ENCODE assay signal across 24 cellular contexts in the genomic region with DNA sequence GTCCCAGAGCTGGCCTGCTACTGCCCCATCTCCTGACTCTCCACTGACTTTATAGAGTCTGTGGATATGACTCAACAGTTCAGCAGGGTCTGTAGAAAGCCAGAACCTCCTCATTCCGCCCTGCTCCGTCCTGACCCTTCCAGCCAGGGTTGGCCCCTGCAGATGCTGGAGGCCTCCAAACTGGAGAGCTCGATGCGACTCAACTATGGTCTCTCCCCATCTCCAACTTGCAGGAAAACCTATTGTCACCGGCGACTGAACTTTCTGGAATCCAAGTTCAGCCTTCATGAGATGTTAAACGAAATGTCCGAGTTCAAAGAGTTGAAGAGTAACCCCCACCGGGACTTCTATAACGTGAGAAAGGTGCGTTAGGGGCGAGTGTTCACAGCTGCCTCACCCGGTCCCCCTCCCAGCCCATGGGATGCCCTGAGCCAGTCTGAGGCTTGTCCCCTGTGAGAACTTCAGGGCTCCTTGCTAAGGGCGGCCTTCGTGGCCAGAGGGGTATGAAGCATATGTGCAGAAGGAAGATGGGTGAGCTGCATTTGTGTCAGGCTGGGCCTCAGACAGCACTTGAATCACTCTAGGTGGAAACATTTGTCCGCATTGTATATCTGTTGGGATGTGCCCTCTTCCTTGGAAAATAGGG. TPM values are rescaled to one million over a fixed set of nuclear protein-coding genes. Genes with fewer than 3 reads are reported as not detected.
DNase-seq lines count a peak whose midpoint lies in the region; ATAC-seq and TF ChIP-seq lines count a peak whose summit lies in the region.
"Had no signal": no experiment of that assay in that cellular context is flagged by ENCODE, and none has a peak within 500 bp of the region (broad histone marks: within the 10 kb centered on the region; RNA-seq: fewer than 3 reads in every experiment).

No MANE protein-coding gene starts in this region.

- H3K9ac ChIP-seq in GM23248: no peak overlapping the region
- H3K9ac ChIP-seq: BLaER1 treated with 17β-estradiol and CSF1 and Interleukin-3, amounts not matched to agents 10 nM and 100 nM had no signal

- no peak overlapping the region for H3K4me2 ChIP-seq in GM23248 (ENCODE audit: unreplicated experiment)
- H3K4me2 ChIP-seq: BLaER1 treated with 17β-estradiol and CSF1 and Interleukin-3, amounts not matched to agents 10 nM and 100 nM had no signal

- peaks cover 25% of the 10 kb centered on the region for H3F3A ChIP-seq in GM23248 (ENCODE audit: insufficient read depth)

- DNase-seq in activated naive CD8-positive, alpha-beta T cell treated with anti-CD3 and anti-CD28 coated beads for 36 hours: no peak
- no peak for DNase-seq in activated naive CD8-positive, alpha-beta T cell treated with anti-CD3 and anti-CD28 coated beads, Interleukin-2, amount 50 U/mL, for 24 hours
- DNase-seq in left lobe of liver (ENCODE audit: low spot score) (peak; percentile 35), type B pancreatic cell (ENCODE audit: extremely low spot score, unreplicated experiment) (peak; percentile 62), GM23248 (no peak), COR-L47 (lab: John Stamatoyannopoulos, UW) (no peak), NCI-H128 (lab: John Stamatoyannopoulos, UW; ENCODE audit: unreplicated experiment) (no peak)
- DNase-seq: activated CD4-positive, alpha-beta T cell treated with anti-CD3 and anti-CD28 coated beads, Interleukin-2, amount 50 U/mL, for 4 hours; activated naive CD4-positive, alpha-beta T cell treated with anti-CD3 and anti-CD28 coated beads, Interleukin-2, amount 50 U/mL, for 16 hours; activated T-cell treated with anti-CD3 and anti-CD28 coated beads, Interleukin-2, amount 50 U/mL, for 4 hours; aorta; Calu3; dermis blood vessel endothelial cell; HCEC 1CT; Kasumi-1; NCI-H1694 treated with DMSO at 0.1 percent for 48 hours; NCI-H2227 treated with DMSO at 0.1 percent for 48 hours; small intestine; stimulated activated CD4-positive, alpha-beta T cell treated with anti-CD3 and anti-CD28 coated beads, Interleukin-1b, Interleukin-23, amount 100 ng/mL, for 48 hours; T-helper 17 cell had no signal

- no peak overlapping the region for H3K27ac ChIP-seq in GM23248
- H3K27ac ChIP-seq: BLaER1 treated with 17β-estradiol and CSF1 and Interleukin-3, amounts not matched to agents 10 nM and 100 nM; SK-N-MC had no signal

- ATAC-seq in activated naive CD8-positive, alpha-beta T cell treated with anti-CD3 and anti-CD28 coated beads, Interleukin-2, amount 50 U/mL, for 24 hours: no peak
- no peak for ATAC-seq in activated T-helper 17 cell treated with anti-CD3 and anti-CD28 coated beads, Interleukin-2, amount 50 U/mL, for 72 hours (replicated peaks)
- no peak for ATAC-seq in left lobe of liver
- ATAC-seq: activated T-cell treated with anti-CD3 and anti-CD28 coated beads, Interleukin-2, amount 50 U/mL, for 4 hours; GM12878; T-helper 17 cell had no signal

- WGBS in GM23248 (ENCODE audit: low coverage in 1 of 2, low lambda C conversion rate in 2 of 2, missing lambda C conversion rate in 2 of 2), 2 experiments: 96 to 99% methylated on average over 16 of the region's 16 CpGs

- peaks cover 18% of the 10 kb centered on the region for H3K36me3 Mint-ChIP-seq in activated naive CD8-positive, alpha-beta T cell treated with anti-CD3 and anti-CD28 coated beads for 36 hours
- peaks cover 26% of the 10 kb centered on the region for H3K36me3 Mint-ChIP-seq in activated naive CD8-positive, alpha-beta T cell treated with anti-CD3 and anti-CD28 coated beads, Interleukin-2, amount 50 U/mL, for 24 hours (ENCODE audit: low read depth)
- no peaks in the 10 kb centered on the region for H3K36me3 Mint-ChIP-seq in activated T-helper 17 cell treated with anti-CD3 and anti-CD28 coated beads, Interleukin-2, amount 50 U/mL, for 72 hours (ENCODE audit: low read depth)
- peaks cover 17% of the 10 kb centered on the region for H3K36me3 Mint-ChIP-seq in type B pancreatic cell

- in situ Hi-C loops in GM23248 (cut with MboI): no loop called here

- no peak for TF ChIP-seq CTCF in type B pancreatic cell (conservative IDR thresholded peaks at IDR 0.05)

- H3K4me3 Mint-ChIP-seq in activated naive CD8-positive, alpha-beta T cell treated with anti-CD3 and anti-CD28 coated beads for 36 hours: no peak overlapping the region
- H3K4me3 Mint-ChIP-seq in activated naive CD8-positive, alpha-beta T cell treated with anti-CD3 and anti-CD28 coated beads, Interleukin-2, amount 50 U/mL, for 24 hours: no peak overlapping the region
- no peak overlapping the region for H3K4me3 Mint-ChIP-seq in activated T-helper 17 cell treated with anti-CD3 and anti-CD28 coated beads, Interleukin-2, amount 50 U/mL, for 72 hours
- no peak overlapping the region for H3K4me3 Mint-ChIP-seq in type B pancreatic cell
- H3K4me3 Mint-ChIP-seq: activated T-cell treated with anti-CD3 and anti-CD28 coated beads, Interleukin-2, amount 50 U/mL, for 4 hours; T-helper 17 cell had no signal

- H3K4me1 Mint-ChIP-seq in activated naive CD8-positive, alpha-beta T cell treated with anti-CD3 and anti-CD28 coated beads for 36 hours: peaks cover 20% of the 10 kb centered on the region
- peaks cover 26% of the 10 kb centered on the region for H3K4me1 Mint-ChIP-seq in activated naive CD8-positive, alpha-beta T cell treated with anti-CD3 and anti-CD28 coated beads, Interleukin-2, amount 50 U/mL, for 24 hours
- H3K4me1 Mint-ChIP-seq in activated T-helper 17 cell treated with anti-CD3 and anti-CD28 coated beads, Interleukin-2, amount 50 U/mL, for 72 hours: peaks cover 29% of the 10 kb centered on the region
- peaks cover 22% of the 10 kb centered on the region for H3K4me1 Mint-ChIP-seq in type B pancreatic cell (ENCODE audit: unreplicated experiment)

- no peaks in the 10 kb centered on the region for H3K27me3 Mint-ChIP-seq in activated naive CD8-positive, alpha-beta T cell treated with anti-CD3 and anti-CD28 coated beads for 36 hours
- H3K27me3 Mint-ChIP-seq in activated naive CD8-positive, alpha-beta T cell treated with anti-CD3 and anti-CD28 coated beads, Interleukin-2, amount 50 U/mL, for 24 hours: no peaks in the 10 kb centered on the region
- no peaks in the 10 kb centered on the region for H3K27me3 Mint-ChIP-seq in activated T-helper 17 cell treated with anti-CD3 and anti-CD28 coated beads, Interleukin-2, amount 50 U/mL, for 72 hours
- no peaks in the 10 kb centered on the region for H3K27me3 Mint-ChIP-seq in type B pancreatic cell
- H3K27me3 Mint-ChIP-seq: T-helper 17 cell had no signal

- H3K9me3 Mint-ChIP-seq in activated naive CD8-positive, alpha-beta T cell treated with anti-CD3 and anti-CD28 coated beads for 36 hours: no peaks in the 10 kb centered on the region
- no peaks in the 10 kb centered on the region for H3K9me3 Mint-ChIP-seq in activated naive CD8-positive, alpha-beta T cell treated with anti-CD3 and anti-CD28 coated beads, Interleukin-2, amount 50 U/mL, for 24 hours
- no peaks in the 10 kb centered on the region for H3K9me3 Mint-ChIP-seq in activated T-helper 17 cell treated with anti-CD3 and anti-CD28 coated beads, Interleukin-2, amount 50 U/mL, for 72 hours
- no peaks in the 10 kb centered on the region for H3K9me3 Mint-ChIP-seq in type B pancreatic cell
- H3K9me3 Mint-ChIP-seq: activated T-cell treated with anti-CD3 and anti-CD28 coated beads, Interleukin-2, amount 50 U/mL, for 4 hours had no signal

- H3K27ac Mint-ChIP-seq in activated naive CD8-positive, alpha-beta T cell treated with anti-CD3 and anti-CD28 coated beads for 36 hours: peak overlapping the region; percentile 4
- H3K27ac Mint-ChIP-seq in activated naive CD8-positive, alpha-beta T cell treated with anti-CD3 and anti-CD28 coated beads, Interleukin-2, amount 50 U/mL, for 24 hours: no peak overlapping the region
- H3K27ac Mint-ChIP-seq in activated T-helper 17 cell treated with anti-CD3 and anti-CD28 coated beads, Interleukin-2, amount 50 U/mL, for 72 hours: peak overlapping the region; percentile 81
- H3K27ac Mint-ChIP-seq in type B pancreatic cell: no peak overlapping the region

- H2AFZ ChIP-seq in GM23248: no peak overlapping the region

- peaks cover 20% of the 10 kb centered on the region for H3K4me1 ChIP-seq in GM23248 (ENCODE audit: insufficient read depth)

- no peak overlapping the region for H3K4me3 ChIP-seq in GM23248
- H3K4me3 ChIP-seq: BLaER1 treated with 17β-estradiol and CSF1 and Interleukin-3, amounts not matched to agents 10 nM and 100 nM; GM12878; SK-N-MC had no signal

- H3K9me3 ChIP-seq in GM23248 (ENCODE audit: low read depth): no peaks in the 10 kb centered on the region
- H3K9me3 ChIP-seq: BLaER1 treated with 17β-estradiol and CSF1 and Interleukin-3, amounts not matched to agents 10 nM and 100 nM had no signal

- no peaks in the 10 kb centered on the region for H3K9me2 ChIP-seq in GM23248 (ENCODE audit: insufficient read depth)

- no peaks in the 10 kb centered on the region for H3K27me3 ChIP-seq in GM23248 (replicated peaks; ENCODE audit: insufficient read depth)
- H3K27me3 ChIP-seq: BLaER1 treated with 17β-estradiol and CSF1 and Interleukin-3, amounts not matched to agents 10 nM and 100 nM had no signal

- no peaks in the 10 kb centered on the region for H3K36me3 ChIP-seq in GM23248 (ENCODE audit: low read depth)

- no peaks in the 10 kb centered on the region for H4K20me1 ChIP-seq in GM23248 (ENCODE audit: insufficient read depth)

- H3K79me2 ChIP-seq in GM23248 (ENCODE audit: insufficient read depth): no peaks in the 10 kb centered on the region

RNA-seq across cellular contexts. Expression of a gene that starts 32.1 kb away (rescaled TPM):
- 10 to 100 TPM; 20.2 to 20.7 TPM for total RNA-seq in activated naive CD8-positive, alpha-beta T cell treated with anti-CD3 and anti-CD28 coated beads for 36 hours
- total RNA-seq in activated T-helper 17 cell treated with anti-CD3 and anti-CD28 coated beads, Interleukin-2, amount 50 U/mL, for 72 hours: 100 to 1,000 TPM in 1 of 2 donors, 10 to 100 TPM in 1; 30.6 to 179 TPM
- total RNA-seq in left lobe of liver (1.4 TPM), type B pancreatic cell (ENCODE audit: low replicate concordance) (7.0 and 9.0 TPM in 2 replicates)
- 4.9 and 6.4 TPM in 2 replicates for total RNA-seq in GM23248 (2014; rRNA removed; shearing (Covaris generic))
- 3.3 and 3.6 TPM in 2 replicates for polyA plus RNA-seq in GM23248 (2016; fragmentation: Nextera tagmentation; extraction: Ambion mirVana)

RNA-seq across cellular contexts. Expression of a gene that starts 53.9 kb away (rescaled TPM):
- 10 to 100 TPM; 17.8 to 18.0 TPM for total RNA-seq in activated naive CD8-positive, alpha-beta T cell treated with anti-CD3 and anti-CD28 coated beads for 36 hours
- total RNA-seq in activated T-helper 17 cell treated with anti-CD3 and anti-CD28 coated beads, Interleukin-2, amount 50 U/mL, for 72 hours: 1 to 10 TPM; 7.8 to 8.5 TPM
- total RNA-seq in left lobe of liver (16.9 TPM), type B pancreatic cell (ENCODE audit: low replicate concordance) (43.2 and 86.4 TPM in 2 replicates)
- total RNA-seq in GM23248 (2014; rRNA removed; shearing (Covaris generic)): 35.5 and 35.9 TPM in 2 replicates
- polyA plus RNA-seq in GM23248 (2016; fragmentation: Nextera tagmentation; extraction: Ambion mirVana): 46.9 and 48.6 TPM in 2 replicates

Comparison
In these comparisons a context has a peak if more than half of its experiments do, and no peak if none do; other contexts are left out.
1. H3K27ac Mint-ChIP-seq: peak in activated naive CD8-positive, alpha-beta T cell treated with anti-CD3 and anti-CD28 coated beads for 36 hours (single experiment) and activated T-helper 17 cell treated with anti-CD3 and anti-CD28 coated beads, Interleukin-2, amount 50 U/mL, for 72 hours (single experiment); none in activated naive CD8-positive, alpha-beta T cell treated with anti-CD3 and anti-CD28 coated beads, Interleukin-2, amount 50 U/mL, for 24 hours (single experiment) and type B pancreatic cell (single experiment).
2. DNase-seq: peak in left lobe of liver (single experiment) and type B pancreatic cell (single experiment); none in activated naive CD8-positive, alpha-beta T cell treated with anti-CD3 and anti-CD28 coated beads for 36 hours (single experiment), activated naive CD8-positive, alpha-beta T cell treated with anti-CD3 and anti-CD28 coated beads, Interleukin-2, amount 50 U/mL, for 24 hours (single experiment), GM23248 (single experiment), COR-L47 (single experiment) and NCI-H128 (single experiment).